Comparison of ENCODE assay signal across 8 cellular contexts in the genomic region with DNA sequence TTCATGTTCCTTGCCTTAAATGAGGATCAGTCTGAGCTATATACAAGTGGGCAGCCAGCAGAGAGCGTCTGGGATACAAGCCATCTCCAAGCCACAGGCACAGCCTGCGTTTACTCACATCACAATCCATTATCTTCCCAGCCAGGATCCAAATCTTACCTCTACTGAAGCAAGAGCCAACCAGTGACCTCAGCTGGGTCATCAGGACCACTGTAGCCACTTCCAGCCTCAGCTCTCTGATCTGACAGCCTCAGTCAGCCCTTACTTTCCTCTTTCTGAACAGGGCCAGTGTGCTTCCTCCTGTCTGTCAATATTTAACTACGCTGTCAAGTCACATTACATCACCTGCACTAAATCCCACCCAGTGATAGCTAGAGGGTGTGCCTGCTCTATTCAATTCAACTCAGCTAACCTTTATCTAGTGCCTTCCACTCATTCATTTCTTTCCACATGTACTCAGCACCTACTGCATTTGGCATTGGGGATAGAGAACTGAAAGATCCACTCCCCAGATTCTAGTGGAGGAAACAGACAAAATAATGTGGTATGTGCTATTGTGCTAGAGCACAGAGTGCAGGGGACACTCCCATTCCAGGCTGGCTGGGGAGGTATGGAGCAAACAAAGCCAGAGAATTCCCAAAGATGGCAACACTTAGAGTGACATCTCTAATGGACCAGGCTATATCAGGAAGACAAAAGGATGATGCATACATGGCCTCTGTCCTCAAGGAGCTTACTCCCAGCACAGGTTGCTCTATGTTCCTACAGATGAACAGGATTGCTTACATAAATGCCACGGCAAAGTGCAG.
DNase-seq lines count a peak whose midpoint lies in the region; ATAC-seq and TF ChIP-seq lines count a peak whose summit lies in the region.

No MANE protein-coding gene starts in this region.

- TF ChIP-seq CTCF in OCI-LY3 (IDR thresholded peaks at IDR 0.05; ENCODE audit: low read depth, low read length), result no peak; the same call in 1 of the 2 replicates
- TF ChIP-seq CTCF in liver (IDR thresholded peaks at IDR 0.05; ENCODE audit: low read depth, low read length, missing input control), result no peak
- TF ChIP-seq CTCF in GM10266 (IDR thresholded peaks at IDR 0.05; ENCODE audit: control insufficient read depth, insufficient read depth, low read depth, missing control alignments), result no peak
- no peak for TF ChIP-seq CTCF in esophagus squamous epithelium (IDR thresholded peaks at IDR 0.05)

- H3K27ac ChIP-seq in OCI-LY3 (ENCODE audit: low read length), result no peak overlapping the region
- peak overlapping the region; percentile 51 to 59 for H3K27ac ChIP-seq in liver (ENCODE audit: low read depth in 1 of 2, low read length in 2 of 2)
- H3K27ac ChIP-seq in esophagus squamous epithelium, result no peak overlapping the region

- 44% methylated on average over 4 of the region's 4 CpGs for WGBS in liver
- WGBS in esophagus squamous epithelium, 2 donors, result 48 to 51% methylated on average over 4 of the region's 4 CpGs

- no peak for DNase-seq in NCI-H1436 treated with DMSO at 0.1 percent for 48 hours (lab: John Stamatoyannopoulos, UW)
- DNase-seq in GM10266 (ENCODE audit: extremely low spot score), result no peak
- DNase-seq in esophagus squamous epithelium (lab: John Stamatoyannopoulos, UW), result no peak
- no peak for DNase-seq in activated effector memory CD4-positive, alpha-beta T cell treated with Interleukin-2 at 50 U/mL for 16 hours

- peak overlapping the region; percentile 15; the same call in 1 of the 2 replicates for H2AFZ ChIP-seq in OCI-LY3 (ENCODE audit: low read depth, low read length)

- H3K27me3 ChIP-seq in OCI-LY3 (ENCODE audit: low read depth, low read length) (no peaks in the 10 kb centered on the region), liver (ENCODE audit: control insufficient read depth in 4 of 4, insufficient read depth in 4 of 4, low read length in 3 of 4) (no peaks in the 10 kb centered on the region), esophagus squamous epithelium (no peaks in the 10 kb centered on the region)

- H4K20me1 ChIP-seq in OCI-LY3 (ENCODE audit: insufficient read depth, low read length), result no peaks in the 10 kb centered on the region

- H3K4me2 ChIP-seq in OCI-LY3 (ENCODE audit: low read length), result peak overlapping the region; percentile 39

- H3K79me2 ChIP-seq in OCI-LY3 (ENCODE audit: low read length), result no peaks in the 10 kb centered on the region

- intact Hi-C loops in esophagus squamous epithelium (cut with DNase I), result no loop called here

- 0 out of 2 replicates have a peak overlapping the region, but pooled peaks have one; percentile 4 for H3K4me3 ChIP-seq in OCI-LY3 (ENCODE audit: low read length)
- no peak overlapping the region for H3K4me3 ChIP-seq in liver (ENCODE audit: low read depth in 1 of 3, low read length in 3 of 3)
- no peak overlapping the region for H3K4me3 ChIP-seq in esophagus squamous epithelium

- H3K9me3 ChIP-seq in OCI-LY3 (ENCODE audit: insufficient read depth, low read length) (no peaks in the 10 kb centered on the region), liver (ENCODE audit: control insufficient read depth in 4 of 4, low read length in 3 of 4) (no peaks in the 10 kb centered on the region), esophagus squamous epithelium (no peaks in the 10 kb centered on the region)

- no peaks in the 10 kb centered on the region for H3K36me3 ChIP-seq in OCI-LY3 (replicated peaks; ENCODE audit: low read depth, low read length)
- H3K36me3 ChIP-seq in liver (ENCODE audit: control insufficient read depth in 4 of 4, insufficient read depth in 3 of 4, low read depth in 1 of 4, low read length in 3 of 4), result no peaks in the 10 kb centered on the region
- H3K36me3 ChIP-seq in esophagus squamous epithelium, result no peaks in the 10 kb centered on the region

- ATAC-seq in GM18870 (IDR thresholded peaks at IDR 0.05; ENCODE audit: unreplicated experiment) (peak; percentile 96), HG02973 (IDR thresholded peaks at IDR 0.05; ENCODE audit: unreplicated experiment) (peak; percentile 96)

- peak; percentile 66 for TF ChIP-seq RAD21 in liver (IDR thresholded peaks at IDR 0.05)

- TF ChIP-seq POLR2A in esophagus squamous epithelium (IDR thresholded peaks at IDR 0.05), result no peak

- H3K9ac ChIP-seq in OCI-LY3 (ENCODE audit: low read length) (no peak overlapping the region), liver (ENCODE audit: low read depth in 1 of 2, low read length in 2 of 2) (no peak overlapping the region)

- H3K4me1 ChIP-seq in OCI-LY3 (ENCODE audit: low read length) (peaks cover 29% of the 10 kb centered on the region), liver (ENCODE audit: control insufficient read depth in 4 of 4, insufficient read depth in 4 of 4, low read length in 3 of 4) (peaks cover 2 to 11% (median 7%) of the 10 kb centered on the region in 4 donors), esophagus squamous epithelium (peaks cover 0 to 24% (median 6%) of the 10 kb centered on the region in 3 donors)

TF ChIP-seq in liver, 16 proteins besides CTCF, POLR2A, EP300 and RAD21:
- no peak for TF ChIP-seq HNF4G (IDR thresholded peaks at IDR 0.05)
- peak in 1 of 2 donors; percentile 23 for TF ChIP-seq HNF4A (conservative IDR thresholded peaks at IDR 0.05)
- TF ChIP-seq, protein P1, sequence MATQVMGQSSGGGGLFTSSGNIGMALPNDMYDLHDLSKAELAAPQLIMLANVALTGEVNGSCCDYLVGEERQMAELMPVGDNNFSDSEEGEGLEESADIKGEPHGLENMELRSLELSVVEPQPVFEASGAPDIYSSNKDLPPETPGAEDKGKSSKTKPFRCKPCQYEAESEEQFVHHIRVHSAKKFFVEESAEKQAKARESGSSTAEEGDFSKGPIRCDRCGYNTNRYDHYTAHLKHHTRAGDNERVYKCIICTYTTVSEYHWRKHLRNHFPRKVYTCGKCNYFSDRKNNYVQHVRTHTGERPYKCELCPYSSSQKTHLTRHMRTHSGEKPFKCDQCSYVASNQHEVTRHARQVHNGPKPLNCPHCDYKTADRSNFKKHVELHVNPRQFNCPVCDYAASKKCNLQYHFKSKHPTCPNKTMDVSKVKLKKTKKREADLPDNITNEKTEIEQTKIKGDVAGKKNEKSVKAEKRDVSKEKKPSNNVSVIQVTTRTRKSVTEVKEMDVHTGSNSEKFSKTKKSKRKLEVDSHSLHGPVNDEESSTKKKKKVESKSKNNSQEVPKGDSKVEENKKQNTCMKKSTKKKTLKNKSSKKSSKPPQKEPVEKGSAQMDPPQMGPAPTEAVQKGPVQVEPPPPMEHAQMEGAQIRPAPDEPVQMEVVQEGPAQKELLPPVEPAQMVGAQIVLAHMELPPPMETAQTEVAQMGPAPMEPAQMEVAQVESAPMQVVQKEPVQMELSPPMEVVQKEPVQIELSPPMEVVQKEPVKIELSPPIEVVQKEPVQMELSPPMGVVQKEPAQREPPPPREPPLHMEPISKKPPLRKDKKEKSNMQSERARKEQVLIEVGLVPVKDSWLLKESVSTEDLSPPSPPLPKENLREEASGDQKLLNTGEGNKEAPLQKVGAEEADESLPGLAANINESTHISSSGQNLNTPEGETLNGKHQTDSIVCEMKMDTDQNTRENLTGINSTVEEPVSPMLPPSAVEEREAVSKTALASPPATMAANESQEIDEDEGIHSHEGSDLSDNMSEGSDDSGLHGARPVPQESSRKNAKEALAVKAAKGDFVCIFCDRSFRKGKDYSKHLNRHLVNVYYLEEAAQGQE (IDR thresholded peaks at IDR 0.05), result no peak
- TF ChIP-seq, protein P2, sequence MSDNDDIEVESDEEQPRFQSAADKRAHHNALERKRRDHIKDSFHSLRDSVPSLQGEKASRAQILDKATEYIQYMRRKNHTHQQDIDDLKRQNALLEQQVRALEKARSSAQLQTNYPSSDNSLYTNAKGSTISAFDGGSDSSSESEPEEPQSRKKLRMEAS (IDR thresholded peaks at IDR 0.05), result no peak
- TF ChIP-seq GABPA (IDR thresholded peaks at IDR 0.05 in 1 of 2, conservative IDR thresholded peaks at IDR 0.05 in 1 of 2), result no peak
- TF ChIP-seq SP1 (IDR thresholded peaks at IDR 0.05), result peak; percentile 42
- no peak for TF ChIP-seq TAF1 (conservative IDR thresholded peaks at IDR 0.05)
- TF ChIP-seq FOXA2 (IDR thresholded peaks at IDR 0.05), result peak; percentile 40
- no peak for TF ChIP-seq NR2F2 (IDR thresholded peaks at IDR 0.05)
- no peak for TF ChIP-seq JUND (IDR thresholded peaks at IDR 0.05)
- TF ChIP-seq YY1 (IDR thresholded peaks at IDR 0.05), result no peak
- TF ChIP-seq RXRA (IDR thresholded peaks at IDR 0.05), result peak; percentile 48 to 60

Comparison
In these comparisons a context has a peak if more than half of its experiments do, and no peak if none do; other contexts are left out.
1. H3K27ac ChIP-seq: peak in liver (2 of 2); none in OCI-LY3 (single experiment) and esophagus squamous epithelium (0 of 4).